In the genomic region with DNA sequence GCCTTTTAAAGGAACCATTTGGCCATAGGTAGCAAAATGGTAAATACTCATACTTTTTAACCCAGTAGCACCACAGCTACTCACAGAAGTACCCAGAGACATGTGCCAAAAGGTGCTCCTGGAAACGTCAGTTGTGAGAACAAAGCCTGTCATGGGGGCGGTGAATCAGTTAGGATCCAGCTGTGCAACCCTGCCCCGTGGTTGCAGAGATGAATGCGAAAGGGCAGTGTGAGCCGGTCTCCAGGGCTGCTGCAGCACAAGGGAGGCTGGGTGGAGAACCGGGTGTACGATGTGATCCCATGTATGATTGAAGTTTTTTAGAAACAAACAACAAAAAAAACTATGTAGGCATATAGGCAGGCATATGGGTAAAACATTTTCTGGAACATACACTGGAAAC, we compare ENCODE assay signal across 27 cellular contexts. TPM values are rescaled to one million over a fixed set of nuclear protein-coding genes. Genes with fewer than 3 reads are reported as not detected.
"Had no signal": no experiment of that assay in that cellular context is flagged by ENCODE, and none has a peak within 500 bp of the region (broad histone marks: within the 10 kb centered on the region; RNA-seq: fewer than 3 reads in every experiment).

No MANE protein-coding gene starts in this region.

- H3K79me2 ChIP-seq: hepatocyte, parathyroid adenoma had no signal

- H3K9me3 ChIP-seq: right lobe of liver, SJSA1, stomach, suprapubic skin, transverse colon had no signal

- H3K9ac ChIP-seq: parathyroid adenoma had no signal

- H3K4me3 Mint-ChIP-seq: activated B cell treated with CpG ODN at 0.5 μM for 24 hours; activated CD4-positive, alpha-beta T cell treated with anti-CD3 and anti-CD28 coated beads for 36 hours; activated naive CD4-positive, alpha-beta T cell treated with anti-CD3 and anti-CD28 coated beads, Interleukin-2, amount 50 U/mL, for 24 hours; nephron; stimulated activated effector memory CD8-positive, alpha-beta T cell treated with anti-CD3 and anti-CD28 coated beads, Interleukin-12 subunit alpha, Interleukin-12 subunit beta, amount 100 ng/mL, for 72 hours; T-helper 1 cell treated with Interleukin-12 subunit alpha and Interleukin-12 subunit beta and Interleukin-4 antibody, amounts not matched to agents 30 μg/mL and 1 μg/mL, for 36 hours had no signal

- H2AFZ ChIP-seq: hepatocyte, parathyroid adenoma had no signal

- H3K36me3 Mint-ChIP-seq: activated naive CD4-positive, alpha-beta T cell treated with anti-CD3 and anti-CD28 coated beads, Interleukin-2, amount 50 U/mL, for 24 hours; stimulated activated effector memory CD8-positive, alpha-beta T cell treated with anti-CD3 and anti-CD28 coated beads, Interleukin-12 subunit alpha, Interleukin-12 subunit beta, amount 100 ng/mL, for 72 hours had no signal

- H3K27ac ChIP-seq: hepatocyte, parathyroid adenoma, right lobe of liver, SJSA1, skin epidermis, stomach, suprapubic skin, transverse colon had no signal

- H3K4me3 ChIP-seq: hepatocyte, right lobe of liver, SJSA1, skin epidermis, stomach, suprapubic skin, transverse colon had no signal

- ATAC-seq: activated CD4-positive, alpha-beta T cell treated with anti-CD3 and anti-CD28 coated beads for 36 hours; left cardiac atrium; right lobe of liver; stimulated activated effector memory CD8-positive, alpha-beta T cell treated with anti-CD3 and anti-CD28 coated beads, Interleukin-12 subunit alpha, Interleukin-12 subunit beta, amount 100 ng/mL, for 72 hours had no signal

- H3K27me3 ChIP-seq: hepatocyte, right lobe of liver, SJSA1, stomach, suprapubic skin, transverse colon had no signal

- H3K4me1 ChIP-seq: parathyroid adenoma, right lobe of liver, stomach, suprapubic skin had no signal

- H3K4me1 Mint-ChIP-seq: activated B cell treated with CpG ODN at 0.5 μM for 24 hours; activated CD4-positive, alpha-beta T cell treated with anti-CD3 and anti-CD28 coated beads for 36 hours; activated naive CD4-positive, alpha-beta T cell treated with anti-CD3 and anti-CD28 coated beads, Interleukin-2, amount 50 U/mL, for 24 hours; stimulated activated effector memory CD8-positive, alpha-beta T cell treated with anti-CD3 and anti-CD28 coated beads, Interleukin-12 subunit alpha, Interleukin-12 subunit beta, amount 100 ng/mL, for 72 hours had no signal

- DNase-seq: activated B cell treated with CpG ODN at 0.5 μM for 24 hours; activated CD4-positive, alpha-beta T cell treated with anti-CD3 and anti-CD28 coated beads for 36 hours; activated CD4-positive, alpha-beta T cell treated with anti-CD3 and anti-CD28 coated beads, Interleukin-2, amount 50 U/mL, for 4 hours; activated gamma-delta T cell treated with Interleukin-2 at 50 U/mL for 16 hours; activated T-cell treated with anti-CD3 and anti-CD28 coated beads, Interleukin-2, amount 50 U/mL, for 1 hour; anterior cingulate cortex; effector CD8-positive, alpha-beta T cell; foreskin melanocyte; left cardiac atrium; right lobe of liver; stimulated activated CD4-positive, alpha-beta T cell treated with anti-CD3 and anti-CD28 coated beads, Interleukin-2, amount 100 ng/mL, for 24 hours; stomach; T1000; transverse colon had no signal

- H3K9me3 Mint-ChIP-seq: activated B cell treated with CpG ODN at 0.5 μM for 24 hours; activated naive CD4-positive, alpha-beta T cell treated with anti-CD3 and anti-CD28 coated beads, Interleukin-2, amount 50 U/mL, for 24 hours; nephron; stimulated activated effector memory CD8-positive, alpha-beta T cell treated with anti-CD3 and anti-CD28 coated beads, Interleukin-12 subunit alpha, Interleukin-12 subunit beta, amount 100 ng/mL, for 72 hours; T-helper 1 cell treated with Interleukin-12 subunit alpha and Interleukin-12 subunit beta and Interleukin-4 antibody, amounts not matched to agents 30 μg/mL and 1 μg/mL, for 36 hours had no signal

- H3K27ac Mint-ChIP-seq: activated B cell treated with CpG ODN at 0.5 μM for 24 hours; activated CD4-positive, alpha-beta T cell treated with anti-CD3 and anti-CD28 coated beads for 36 hours; activated naive CD4-positive, alpha-beta T cell treated with anti-CD3 and anti-CD28 coated beads, Interleukin-2, amount 50 U/mL, for 24 hours; nephron; stimulated activated effector memory CD8-positive, alpha-beta T cell treated with anti-CD3 and anti-CD28 coated beads, Interleukin-12 subunit alpha, Interleukin-12 subunit beta, amount 100 ng/mL, for 72 hours; T-helper 1 cell treated with Interleukin-12 subunit alpha and Interleukin-12 subunit beta and Interleukin-4 antibody, amounts not matched to agents 30 μg/mL and 1 μg/mL, for 36 hours had no signal

- H3K4me2 ChIP-seq: hepatocyte had no signal

- H3K36me3 ChIP-seq: right lobe of liver, SJSA1, stomach, suprapubic skin, transverse colon had no signal

- H3K27me3 Mint-ChIP-seq: activated B cell treated with CpG ODN at 0.5 μM for 24 hours; activated CD4-positive, alpha-beta T cell treated with anti-CD3 and anti-CD28 coated beads for 36 hours; activated naive CD4-positive, alpha-beta T cell treated with anti-CD3 and anti-CD28 coated beads, Interleukin-2, amount 50 U/mL, for 24 hours had no signal

RNA-seq across cellular contexts. Expression of gene LRRC18, which starts 1.3 kb away (rescaled TPM):
- total RNA-seq: activated B cell treated with CpG ODN at 0.5 μM for 24 hours; activated CD4-positive, alpha-beta T cell treated with anti-CD3 and anti-CD28 coated beads for 36 hours; bronchial epithelial cell; hepatocyte; left cardiac atrium; liver; myocyte; pulmonary artery endothelial cell; right lobe of liver; SJSA1; suprapubic skin; transverse colon had no signal
